Comparison of ENCODE assay signal across 17 cellular contexts in the genomic region with DNA sequence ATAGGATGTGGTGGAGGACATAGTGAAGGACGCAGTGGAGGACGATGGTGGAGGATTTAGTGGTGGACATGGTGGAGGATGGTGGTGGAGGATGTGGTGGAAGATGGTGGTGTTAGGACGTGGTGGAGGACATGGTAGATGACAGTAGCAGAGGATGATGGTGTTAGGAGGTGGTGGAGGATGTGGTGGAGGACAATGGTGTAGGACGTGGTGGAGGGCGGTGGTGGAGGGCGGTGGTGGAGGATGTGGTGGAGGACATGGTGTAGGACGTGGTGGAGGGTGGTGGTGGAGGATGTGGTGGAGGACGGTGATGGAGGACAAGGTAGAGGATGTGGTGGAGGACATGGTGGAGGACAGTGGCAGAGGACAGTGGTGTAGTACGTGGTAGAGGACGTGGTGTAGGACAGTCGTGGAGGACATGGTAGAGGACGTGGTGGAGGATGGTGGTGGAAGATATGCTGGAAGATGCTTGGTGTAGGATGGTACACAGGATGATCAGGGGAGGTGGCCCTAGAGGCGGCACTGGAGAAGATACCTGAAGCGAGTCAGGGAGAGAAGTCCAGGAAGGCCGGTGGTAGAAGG.
A peak's percentile ranks its signal among the peaks of the same experiment; 100 is the strongest.
DNase-seq lines count a peak whose midpoint lies in the region; ATAC-seq, FAIRE-seq and TF ChIP-seq lines count a peak whose summit lies in the region.
"Had no signal": no experiment of that assay in that cellular context is flagged by ENCODE, and none has a peak within 500 bp of the region (broad histone marks: within the 10 kb centered on the region; RNA-seq: fewer than 3 reads in every experiment).

No MANE protein-coding gene starts in this region.

- WGBS in IMR-90 (ENCODE audit: extremely low coverage in 2 of 2, insufficient read length in 1 of 2), 2 experiments = 93% methylated on average over 14 of the region's 15 CpGs; no CpG with 5 or more reads in 1 of the 2 experiments

- H3K27me3 Mint-ChIP-seq in immature natural killer cell (ENCODE audit: low read depth in 3 of 3) = peaks cover 0 to 2% (median 0%) of the 10 kb centered on the region in 3 donors

- no peak for DNase-seq in IMR-90
- peak in 2 of 3 donors; percentile 3 to 5 for DNase-seq in immature natural killer cell
- DNase-seq in stimulated activated effector memory CD8-positive, alpha-beta T cell treated with anti-CD3 and anti-CD28 coated beads, Interleukin-12 subunit alpha, Interleukin-12 subunit beta, amount 100 ng/mL, for 72 hours (ENCODE audit: low spot score in 2 of 2) = no peak
- DNase-seq in urothelium cell line (ENCODE audit: low spot score) = no peak
- DNase-seq in posterior cingulate gyrus = no peak
- DNase-seq: Calu3; CD8-positive, alpha-beta T cell; DMS79 treated with DMSO at 0.1 percent for 48 hours; EL; GM23248; HCEC 1CT had no signal

- H3K4me2 ChIP-seq in IMR-90 (ENCODE audit: low read depth, low read length) = no peak overlapping the region
- H3K4me2 ChIP-seq: BLaER1 treated with 17β-estradiol and CSF1 and Interleukin-3, amounts not matched to agents 10 nM and 100 nM had no signal

- TF ChIP-seq CTCF in IMR-90 (conservative IDR thresholded peaks at IDR 0.05; ENCODE audit: low read depth, low read length) = no peak

- POLR2A ChIA-PET in IMR-90 (lab: Charles Lee; ENCODE audit: unreplicated experiment) = no interaction called here

- TF ChIP-seq RAD21 in IMR-90 (IDR thresholded peaks at IDR 0.05; ENCODE audit: low read length) = no peak

- intact Hi-C loops in IMR-90 (cut with micrococcal nuclease) (no loop called here), posterior cingulate gyrus (cut with DNase I) (no loop called here)

- no peaks in the 10 kb centered on the region for H3K36me3 Mint-ChIP-seq in immature natural killer cell
- H3K36me3 Mint-ChIP-seq in stimulated activated effector memory CD8-positive, alpha-beta T cell treated with anti-CD3 and anti-CD28 coated beads, Interleukin-12 subunit alpha, Interleukin-12 subunit beta, amount 100 ng/mL, for 72 hours = no peaks in the 10 kb centered on the region
- H3K36me3 Mint-ChIP-seq: CD8-positive, alpha-beta T cell had no signal

- CTCF ChIA-PET in IMR-90 (lab: Yijun Ruan, JAX) = no interaction called here

- no peak overlapping the region for H3K56ac ChIP-seq in IMR-90 (ENCODE audit: extremely low read depth, insufficient read depth, low read length)

- H4K8ac ChIP-seq in IMR-90 (ENCODE audit: low read depth in 2 of 2, low read length in 2 of 2) = no peak overlapping the region

- H4K91ac ChIP-seq in IMR-90 (ENCODE audit: insufficient read depth, low read depth, low read length) = no peak overlapping the region

- no peak overlapping the region for H2BK120ac ChIP-seq in IMR-90 (ENCODE audit: low read depth, low read length)

- no peak overlapping the region for H3K4me3 ChIP-seq in IMR-90 (ENCODE audit: insufficient read depth, low read depth, low read length)
- H3K4me3 ChIP-seq: BLaER1 treated with 17β-estradiol and CSF1 and Interleukin-3, amounts not matched to agents 10 nM and 100 nM; GM12878; GM23248 had no signal

- H2BK15ac ChIP-seq in IMR-90 (ENCODE audit: low read depth, low read length) = no peak overlapping the region

- H2AK9ac ChIP-seq in IMR-90 (replicated peaks; ENCODE audit: low read depth, low read length, poor library complexity) = no peak overlapping the region

- peaks cover 24% of the 10 kb centered on the region for H3K9me1 ChIP-seq in IMR-90 (ENCODE audit: insufficient read depth, low read length)

- FAIRE-seq in urothelium cell line (lab: Jason Lieb, UNC) = peak; percentile 32
- FAIRE-seq: GM12878, H54 had no signal

- no peak overlapping the region for H3K23ac ChIP-seq in IMR-90 (ENCODE audit: low read depth, low read length)

- no TSS peak for BruUV-seq in IMR-90 (replicated peaks; lab: Mats Ljungman, UMichigan)

- in situ Hi-C loops in IMR-90 (cut with MboI; ENCODE audit: low sequenced_read_pairs) = no loop called here

- H3K4me3 Mint-ChIP-seq in immature natural killer cell = no peak overlapping the region
- H3K4me3 Mint-ChIP-seq in stimulated activated effector memory CD8-positive, alpha-beta T cell treated with anti-CD3 and anti-CD28 coated beads, Interleukin-12 subunit alpha, Interleukin-12 subunit beta, amount 100 ng/mL, for 72 hours = no peak overlapping the region
- H3K4me3 Mint-ChIP-seq: B cell; CD8-positive, alpha-beta T cell had no signal

- peak overlapping the region; percentile 35; the same call in 1 of the 2 replicates for H2AK5ac ChIP-seq in IMR-90 (ENCODE audit: low read depth, low read length)

- dilution Hi-C loops in IMR-90 (cut with HindIII; ENCODE audit: low sequenced_read_pairs, unreplicated experiment) = no loop called here

- H3K27me3 ChIP-seq in IMR-90 (ENCODE audit: control insufficient read depth, insufficient read depth, low read length) = no peaks in the 10 kb centered on the region
- H3K27me3 ChIP-seq: BLaER1 treated with 17β-estradiol and CSF1 and Interleukin-3, amounts not matched to agents 10 nM and 100 nM had no signal

- H3K14ac ChIP-seq in IMR-90 (replicated peaks; ENCODE audit: low read depth, low read length) = no peak overlapping the region

- no peak overlapping the region for H3K18ac ChIP-seq in IMR-90 (ENCODE audit: low read depth, low read length)

- H3K9ac ChIP-seq in IMR-90 (ENCODE audit: low read depth, low read length) = no peak overlapping the region
- H3K9ac ChIP-seq: BLaER1 treated with 17β-estradiol and CSF1 and Interleukin-3, amounts not matched to agents 10 nM and 100 nM; GM23248 had no signal

- H3K4me1 Mint-ChIP-seq in immature natural killer cell = no peaks in the 10 kb centered on the region
- no peaks in the 10 kb centered on the region for H3K4me1 Mint-ChIP-seq in stimulated activated effector memory CD8-positive, alpha-beta T cell treated with anti-CD3 and anti-CD28 coated beads, Interleukin-12 subunit alpha, Interleukin-12 subunit beta, amount 100 ng/mL, for 72 hours
- H3K4me1 Mint-ChIP-seq: B cell had no signal

- H3K27ac ChIP-seq in IMR-90 (ENCODE audit: insufficient read depth, low read length) = no peak overlapping the region
- H3K27ac ChIP-seq: BLaER1 treated with 17β-estradiol and CSF1 and Interleukin-3, amounts not matched to agents 10 nM and 100 nM; GM23248 had no signal

- no peaks in the 10 kb centered on the region for H3K79me1 ChIP-seq in IMR-90 (ENCODE audit: low read depth in 1 of 2, low read length in 2 of 2)

- no peak overlapping the region for H4K5ac ChIP-seq in IMR-90 (ENCODE audit: low read depth, low read length)

- no peak overlapping the region for H2BK5ac ChIP-seq in IMR-90 (ENCODE audit: low read depth, low read length, poor library complexity, severe bottlenecking)

- no peak for ATAC-seq in IMR-90 (ENCODE audit: low read depth)
- ATAC-seq in stimulated activated effector memory CD8-positive, alpha-beta T cell treated with anti-CD3 and anti-CD28 coated beads, Interleukin-12 subunit alpha, Interleukin-12 subunit beta, amount 100 ng/mL, for 72 hours = peak; percentile 26
- ATAC-seq in GM18861 (IDR thresholded peaks at IDR 0.05; ENCODE audit: unreplicated experiment) = no peak
- ATAC-seq in esophagus mucosa = no peak
- ATAC-seq: CD8-positive, alpha-beta T cell; GM12878 had no signal

- H3K4ac ChIP-seq in IMR-90 (ENCODE audit: low read depth, low read length) = no peak overlapping the region

- H3K9me3 ChIP-seq in IMR-90 (ENCODE audit: control insufficient read depth, insufficient read depth, low read length) = no peaks in the 10 kb centered on the region

- no peak overlapping the region for H2BK20ac ChIP-seq in IMR-90 (ENCODE audit: low read depth, low read length)

- no peak overlapping the region for H3K27ac Mint-ChIP-seq in immature natural killer cell
- H3K27ac Mint-ChIP-seq in stimulated activated effector memory CD8-positive, alpha-beta T cell treated with anti-CD3 and anti-CD28 coated beads, Interleukin-12 subunit alpha, Interleukin-12 subunit beta, amount 100 ng/mL, for 72 hours = no peak overlapping the region
- H3K27ac Mint-ChIP-seq: B cell; CD8-positive, alpha-beta T cell had no signal

- no peak for TF ChIP-seq POLR2A in IMR-90 (IDR thresholded peaks at IDR 0.05; ENCODE audit: low read depth, low read length)

- no peak overlapping the region for H2AFZ ChIP-seq in IMR-90 (replicated peaks; ENCODE audit: low read length, poor library complexity)
- H2AFZ ChIP-seq: GM23248 had no signal

- H3K36me3 ChIP-seq in IMR-90 (ENCODE audit: control insufficient read depth, insufficient read depth, low read length) = peaks cover 21% of the 10 kb centered on the region
- H3K36me3 ChIP-seq: BLaER1 treated with 17β-estradiol and CSF1 and Interleukin-3, amounts not matched to agents 10 nM and 100 nM had no signal

- no peaks in the 10 kb centered on the region for H4K20me1 ChIP-seq in IMR-90 (ENCODE audit: insufficient read depth, low read length)
- H4K20me1 ChIP-seq: BLaER1 treated with 17β-estradiol and CSF1 and Interleukin-3, amounts not matched to agents 10 nM and 100 nM had no signal

- H3K4me1 ChIP-seq in IMR-90 (ENCODE audit: control insufficient read depth, insufficient read depth, low read length) = no peaks in the 10 kb centered on the region
- H3K4me1 ChIP-seq: BLaER1 treated with 17β-estradiol and CSF1 and Interleukin-3, amounts not matched to agents 10 nM and 100 nM had no signal

- peaks cover 0 to 2% (median 0%) of the 10 kb centered on the region in 6 donors for H3K9me3 Mint-ChIP-seq in immature natural killer cell
- no peaks in the 10 kb centered on the region for H3K9me3 Mint-ChIP-seq in stimulated activated effector memory CD8-positive, alpha-beta T cell treated with anti-CD3 and anti-CD28 coated beads, Interleukin-12 subunit alpha, Interleukin-12 subunit beta, amount 100 ng/mL, for 72 hours
- H3K9me3 Mint-ChIP-seq: CD8-positive, alpha-beta T cell had no signal

TF ChIP-seq in IMR-90, 13 proteins besides CTCF, POLR2A, EP300 and RAD21:
- no peak for TF ChIP-seq MAZ (IDR thresholded peaks at IDR 0.05; ENCODE audit: borderline replicate concordance, low read depth, low read length)
- no peak for TF ChIP-seq RCOR1 (IDR thresholded peaks at IDR 0.05; ENCODE audit: insufficient replicate concordance, low read length)
- TF ChIP-seq, protein P1, sequence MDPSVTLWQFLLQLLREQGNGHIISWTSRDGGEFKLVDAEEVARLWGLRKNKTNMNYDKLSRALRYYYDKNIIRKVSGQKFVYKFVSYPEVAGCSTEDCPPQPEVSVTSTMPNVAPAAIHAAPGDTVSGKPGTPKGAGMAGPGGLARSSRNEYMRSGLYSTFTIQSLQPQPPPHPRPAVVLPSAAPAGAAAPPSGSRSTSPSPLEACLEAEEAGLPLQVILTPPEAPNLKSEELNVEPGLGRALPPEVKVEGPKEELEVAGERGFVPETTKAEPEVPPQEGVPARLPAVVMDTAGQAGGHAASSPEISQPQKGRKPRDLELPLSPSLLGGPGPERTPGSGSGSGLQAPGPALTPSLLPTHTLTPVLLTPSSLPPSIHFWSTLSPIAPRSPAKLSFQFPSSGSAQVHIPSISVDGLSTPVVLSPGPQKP (IDR thresholded peaks at IDR 0.05; ENCODE audit: borderline replicate concordance, low read depth, low read length) = no peak
TF ChIP-seq in IMR-90: peak in this region for 0.

Comparison
In these comparisons a context has a peak if more than half of its experiments do, and no peak if none do; other contexts are left out.
1. DNase-seq: peak in immature natural killer cell (2 of 3); none in IMR-90 (single experiment), stimulated activated effector memory CD8-positive, alpha-beta T cell treated with anti-CD3 and anti-CD28 coated beads, Interleukin-12 subunit alpha, Interleukin-12 subunit beta, amount 100 ng/mL, for 72 hours (0 of 2), urothelium cell line (single experiment) and posterior cingulate gyrus (0 of 10).